In genomic region chr1:185733818-185734709, GRCh38 we compare ENCODE assay signal across 9 cellular contexts. TPM values are rescaled to one million over a fixed set of nuclear protein-coding genes. Genes with fewer than 3 reads are reported as not detected.
DNase-seq lines count a peak whose midpoint lies in the region; ATAC-seq and TF ChIP-seq lines count a peak whose summit lies in the region.
"Had no signal": no experiment of that assay in that cellular context is flagged by ENCODE, and none has a peak within 500 bp of the region (broad histone marks: within the 10 kb centered on the region; RNA-seq: fewer than 3 reads in every experiment).

Gene HMCN1 (plus strand): TSS chr1:185734391. CDS start chr1:185734780, 389 bp downstream.

- peak within 1 kb of the TSS; percentile 52 for H3K4me3 Mint-ChIP-seq in activated CD4-positive, alpha-beta memory T cell treated with anti-CD3 and anti-CD28 coated beads for 36 hours
- peak within 1 kb of the TSS; percentile 78 for H3K4me3 Mint-ChIP-seq in mesothelial cell of epicardium

- peaks cover 0 to 9% (median 0%) of the 10 kb centered on the region in 4 donors for H3K9me3 ChIP-seq in esophagus muscularis mucosa
- H3K9me3 ChIP-seq in testis = no peaks in the 10 kb centered on the region

- TF ChIP-seq CTCF in esophagus muscularis mucosa (IDR thresholded peaks at IDR 0.05) (peak; percentile 33 to 53 (median 44)), mesothelial cell of epicardium (IDR thresholded peaks at IDR 0.05; ENCODE audit: unreplicated experiment) (no peak), testis (IDR thresholded peaks at IDR 0.05) (peak in 1 of 3 experiments; percentile 29)

- H3K36me3 ChIP-seq in esophagus muscularis mucosa (no peaks in the 10 kb centered on the region), testis (ENCODE audit: low read depth, missing control alignments) (no peaks in the 10 kb centered on the region)

- H3K27me3 ChIP-seq in esophagus muscularis mucosa (no peaks in the 10 kb centered on the region), testis (no peaks in the 10 kb centered on the region)

- TF ChIP-seq EP300 in esophagus muscularis mucosa (IDR thresholded peaks at IDR 0.05) = no peak

- WGBS in esophagus muscularis mucosa = 0% methylated on average over 28 of the region's 47 CpGs
- 0 to 1% methylated on average over 25 to 43 of the region's 47 CpGs for WGBS in testis, 2 donors

- peaks cover 5% of the 10 kb centered on the region for H3K36me3 Mint-ChIP-seq in activated CD4-positive, alpha-beta memory T cell treated with anti-CD3 and anti-CD28 coated beads for 36 hours
- H3K36me3 Mint-ChIP-seq in mesothelial cell of epicardium = peaks cover 8% of the 10 kb centered on the region

- H3K27ac Mint-ChIP-seq in activated CD4-positive, alpha-beta memory T cell treated with anti-CD3 and anti-CD28 coated beads for 36 hours = no peak within 1 kb of the TSS
- H3K27ac Mint-ChIP-seq in mesothelial cell of epicardium = peak within 1 kb of the TSS; percentile 87

- intact Hi-C loops in activated CD4-positive, alpha-beta memory T cell treated with anti-CD3 and anti-CD28 coated beads for 36 hours (cut with micrococcal nuclease) = no loop called here
- intact Hi-C loops in esophagus muscularis mucosa (cut with DNase I) (no loop called here), testis (cut with DNase I; ENCODE audit: low total_unique reads) (no loop called here)

- peaks cover 19% of the 10 kb centered on the region for H3K9me3 Mint-ChIP-seq in activated CD4-positive, alpha-beta memory T cell treated with anti-CD3 and anti-CD28 coated beads for 36 hours
- peaks cover 21% of the 10 kb centered on the region for H3K9me3 Mint-ChIP-seq in mesothelial cell of epicardium

- H3K27ac ChIP-seq in esophagus muscularis mucosa (replicated peaks in 1 of 4) (peak within 1 kb of the TSS; percentile 84 to 91 (median 90)), testis (peak within 1 kb of the TSS; percentile 46)
- H3K27ac ChIP-seq: epithelial cell of prostate had no signal

- H3K4me1 ChIP-seq in esophagus muscularis mucosa (peaks cover 0 to 32% (median 25%) of the 10 kb centered on the region in 4 donors), testis (no peaks in the 10 kb centered on the region)

- no peak for ATAC-seq in HG02763 (IDR thresholded peaks at IDR 0.05; ENCODE audit: unreplicated experiment)

- TF ChIP-seq POLR2A in esophagus muscularis mucosa (IDR thresholded peaks at IDR 0.05; ENCODE audit: low read depth) = no peak
- TF ChIP-seq POLR2A in testis (IDR thresholded peaks at IDR 0.05) = no peak

- DNase-seq in activated CD4-positive, alpha-beta T cell treated with anti-CD3 and anti-CD28 coated beads for 48 hours = peak; percentile 32
- no peak for DNase-seq in activated CD4-positive, alpha-beta T cell treated with anti-CD3 and anti-CD28 coated beads, Interleukin-2, amount 50 U/mL, for 4 hours
- peak; percentile 63 for DNase-seq in NCI-H2107 treated with DMSO at 0.1 percent for 48 hours (lab: John Stamatoyannopoulos, UW; ENCODE audit: unreplicated experiment)
- DNase-seq in activated CD4-positive, alpha-beta memory T cell treated with anti-CD3 and anti-CD28 coated beads for 36 hours = peak; percentile 24
- no peak for DNase-seq in esophagus muscularis mucosa (ENCODE audit: extremely low spot score)
- DNase-seq in mesothelial cell of epicardium (ENCODE audit: low spot score in 2 of 2, unreplicated experiment in 2 of 2) = peak; percentile 34 to 62
- DNase-seq in testis = peak; percentile 71

- peak within 1 kb of the TSS; percentile 62 to 72 (median 67) for H3K4me3 ChIP-seq in esophagus muscularis mucosa
- H3K4me3 ChIP-seq in testis = peak within 1 kb of the TSS; percentile 52 to 60

- H3K27me3 Mint-ChIP-seq in activated CD4-positive, alpha-beta memory T cell treated with anti-CD3 and anti-CD28 coated beads for 36 hours = peaks cover 53% of the 10 kb centered on the region
- no peaks in the 10 kb centered on the region for H3K27me3 Mint-ChIP-seq in mesothelial cell of epicardium (ENCODE audit: low read depth)

- POLR2A ChIA-PET in activated CD4-positive, alpha-beta memory T cell treated with anti-CD3 and anti-CD28 coated beads for 36 hours (lab: Charles Lee) = no interaction called here

- peaks cover 17% of the 10 kb centered on the region for H3K4me1 Mint-ChIP-seq in activated CD4-positive, alpha-beta memory T cell treated with anti-CD3 and anti-CD28 coated beads for 36 hours (ENCODE audit: low read depth)
- H3K4me1 Mint-ChIP-seq in mesothelial cell of epicardium = peaks cover 31% of the 10 kb centered on the region

- CTCF ChIA-PET in activated CD4-positive, alpha-beta memory T cell treated with anti-CD3 and anti-CD28 coated beads for 36 hours (lab: Charles Lee) = interaction anchor here (0.6 kb wide), 2 partner anchors 9 to 20 kb away, joined by 3 read pairs; no protein-coding TSS in a partner anchor

RNA-seq across cellular contexts. Expression of gene HMCN1, which starts in this region (rescaled TPM):
- total RNA-seq in activated CD4-positive, alpha-beta memory T cell treated with anti-CD3 and anti-CD28 coated beads for 36 hours = not detected
- 10 to 100 TPM; 53.0 to 87.9 (median 76.8) TPM for total RNA-seq in esophagus muscularis mucosa
- 45.5 to 48.8 TPM (median 46.4 TPM) in 3 replicates for total RNA-seq in mesothelial cell of epicardium
- 1 to 10 TPM; 5.2 to 5.7 TPM for total RNA-seq in testis
- polyA plus RNA-seq in testis (ENCODE audit: insufficient read depth, low read depth, low replicate concordance) = 6.2 TPM

Comparison
In these comparisons a context has a peak if more than half of its experiments do, and no peak if none do; other contexts are left out.
1. RNA of gene HMCN1 (total RNA-seq): 53.0 to 87.9 TPM in esophagus muscularis mucosa, 45.5 to 48.8 TPM in mesothelial cell of epicardium and 5.2 to 5.7 TPM in testis; not detected in activated CD4-positive, alpha-beta memory T cell treated with anti-CD3 and anti-CD28 coated beads for 36 hours; every median in the first group is over 4 times any median in the second.
2. DNase-seq: peak in activated CD4-positive, alpha-beta T cell treated with anti-CD3 and anti-CD28 coated beads for 48 hours (single experiment), NCI-H2107 treated with DMSO at 0.1 percent for 48 hours (single experiment), mesothelial cell of epicardium (2 of 2) and testis (single experiment); none in activated CD4-positive, alpha-beta T cell treated with anti-CD3 and anti-CD28 coated beads, Interleukin-2, amount 50 U/mL, for 4 hours (0 of 2) and esophagus muscularis mucosa (single experiment).
3. Peak in DNase-seq in activated CD4-positive, alpha-beta memory T cell treated with anti-CD3 and anti-CD28 coated beads for 36 hours; RNA of the gene not detected or under 1 TPM.